26 cellular contexts compared by ENCODE assay signal in the genomic region with DNA sequence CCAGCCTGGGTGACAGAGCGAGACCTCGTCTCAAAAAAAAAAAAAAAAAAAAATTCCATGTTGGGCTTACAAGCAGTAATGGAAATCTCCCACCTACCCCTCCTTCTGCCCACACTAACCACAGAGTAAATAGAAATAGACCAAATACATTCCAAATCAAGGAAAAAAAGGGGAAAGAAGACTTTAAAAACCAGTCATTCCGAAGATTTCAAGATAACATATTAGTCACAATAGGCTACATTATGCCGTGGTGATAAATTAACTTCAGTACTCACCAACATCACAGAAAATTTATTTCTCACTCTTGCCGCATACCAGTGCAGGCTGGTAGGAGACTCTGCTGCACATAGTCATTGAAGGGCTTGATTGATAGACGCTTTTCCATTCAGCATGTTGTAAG. TPM values are rescaled to one million over a fixed set of nuclear protein-coding genes. Genes with fewer than 3 reads are reported as not detected.
DNase-seq lines count a peak whose midpoint lies in the region; ATAC-seq lines count a peak whose summit lies in the region.
"Had no signal": no experiment of that assay in that cellular context is flagged by ENCODE, and none has a peak within 500 bp of the region (broad histone marks: within the 10 kb centered on the region; RNA-seq: fewer than 3 reads in every experiment).

No MANE protein-coding gene starts in this region.

- peaks cover 9% of the 10 kb centered on the region for H3K4me1 ChIP-seq in SJSA1 (replicated peaks)
- H3K4me1 ChIP-seq: left ventricle myocardium inferior, right atrium auricular region had no signal

- ATAC-seq in activated T-cell treated with anti-CD3 and anti-CD28 coated beads, Interleukin-2, amount 50 U/mL, for 72 hours (replicated peaks in 1 of 2): no peak
- ATAC-seq: HCT116; natural killer cell treated with Interleukin-12 subunit alpha and Interleukin-12 subunit beta and Interleukin-15 and Interleukin-18, amount 100 ng/mL, for 72 hours had no signal

- no peaks in the 10 kb centered on the region for H3K36me3 ChIP-seq in SJSA1
- H3K36me3 ChIP-seq: BLaER1, left ventricle myocardium inferior, ovary, right atrium auricular region had no signal

- no peaks in the 10 kb centered on the region for H3K27me3 ChIP-seq in SJSA1 (replicated peaks)
- H3K27me3 ChIP-seq: BLaER1, dorsolateral prefrontal cortex, ovary, right atrium auricular region had no signal

- H3K4me1 Mint-ChIP-seq in activated T-cell treated with anti-CD3 and anti-CD28 coated beads, Interleukin-2, amount 50 U/mL, for 72 hours (ENCODE audit: low read depth): no peaks in the 10 kb centered on the region
- H3K4me1 Mint-ChIP-seq: activated naive CD4-positive, alpha-beta T cell treated with anti-CD3 and anti-CD28 coated beads, Interleukin-2, amount 10 ng/mL, durations not matched to agents 7 days and 5 days; central memory CD8-positive, alpha-beta T cell had no signal

- H3K9me3 ChIP-seq in SJSA1 (replicated peaks): peaks cover 12% of the 10 kb centered on the region
- H3K9me3 ChIP-seq: ovary had no signal

- peaks cover 2% of the 10 kb centered on the region in 2 donors for H3K9me3 Mint-ChIP-seq in activated T-cell treated with anti-CD3 and anti-CD28 coated beads, Interleukin-2, amount 50 U/mL, for 72 hours
- H3K9me3 Mint-ChIP-seq: central memory CD8-positive, alpha-beta T cell; natural killer cell treated with Interleukin-12 subunit alpha and Interleukin-12 subunit beta and Interleukin-15 and Interleukin-18, amount 100 ng/mL, for 72 hours had no signal

- peaks cover 2 to 5% of the 10 kb centered on the region in 2 donors for H3K36me3 Mint-ChIP-seq in activated T-cell treated with anti-CD3 and anti-CD28 coated beads, Interleukin-2, amount 50 U/mL, for 72 hours (ENCODE audit: insufficient read depth in 2 of 2)
- H3K36me3 Mint-ChIP-seq: activated naive CD4-positive, alpha-beta T cell treated with anti-CD3 and anti-CD28 coated beads, Interleukin-2, amount 10 ng/mL, durations not matched to agents 7 days and 5 days; natural killer cell treated with Interleukin-12 subunit alpha and Interleukin-12 subunit beta and Interleukin-15 and Interleukin-18, amount 100 ng/mL, for 72 hours had no signal

- no peak overlapping the region for H3K4me3 Mint-ChIP-seq in activated T-cell treated with anti-CD3 and anti-CD28 coated beads, Interleukin-2, amount 50 U/mL, for 72 hours
- H3K4me3 Mint-ChIP-seq: activated naive CD4-positive, alpha-beta T cell treated with anti-CD3 and anti-CD28 coated beads, Interleukin-2, amount 10 ng/mL, durations not matched to agents 7 days and 5 days; central memory CD8-positive, alpha-beta T cell; natural killer cell treated with Interleukin-12 subunit alpha and Interleukin-12 subunit beta and Interleukin-15 and Interleukin-18, amount 100 ng/mL, for 72 hours had no signal

- no peaks in the 10 kb centered on the region for H3K27me3 Mint-ChIP-seq in activated T-cell treated with anti-CD3 and anti-CD28 coated beads, Interleukin-2, amount 50 U/mL, for 72 hours (ENCODE audit: low read depth)
- H3K27me3 Mint-ChIP-seq: central memory CD8-positive, alpha-beta T cell had no signal

- H3K27ac ChIP-seq in SJSA1: 0 out of 2 replicates have a peak overlapping the region, but pooled peaks have one; percentile 7
- H3K27ac ChIP-seq in epithelial cell of prostate: peak overlapping the region; percentile 1
- H3K27ac ChIP-seq: BLaER1, dorsolateral prefrontal cortex, HL-60, left ventricle myocardium inferior, ovary, right atrium auricular region had no signal

- no peak overlapping the region for H3K27ac Mint-ChIP-seq in activated T-cell treated with anti-CD3 and anti-CD28 coated beads, Interleukin-2, amount 50 U/mL, for 72 hours
- H3K27ac Mint-ChIP-seq: activated naive CD4-positive, alpha-beta T cell treated with anti-CD3 and anti-CD28 coated beads, Interleukin-2, amount 10 ng/mL, durations not matched to agents 7 days and 5 days; natural killer cell treated with Interleukin-12 subunit alpha and Interleukin-12 subunit beta and Interleukin-15 and Interleukin-18, amount 100 ng/mL, for 72 hours had no signal

- H3K4me3 ChIP-seq in SJSA1: no peak overlapping the region
- H3K4me3 ChIP-seq: BLaER1, dorsolateral prefrontal cortex, left ventricle myocardium inferior, ovary, right atrium auricular region had no signal

- peak; percentile 73 for DNase-seq in A172 (ENCODE audit: low spot score)
- peak; percentile 40 for DNase-seq in GM03348 (ENCODE audit: low spot score)
- peak; percentile 52 to 87 for DNase-seq in SJSA1 (ENCODE audit: low read depth in 1 of 2, low spot score in 2 of 2)
- no peak for DNase-seq in epithelial cell of prostate (ENCODE audit: low read depth, low spot score)
- no peak for DNase-seq in activated T-cell treated with anti-CD3 and anti-CD28 coated beads, Interleukin-2, amount 50 U/mL, for 72 hours
- no peak for DNase-seq in NCI-H1436 (lab: John Stamatoyannopoulos, UW)
- no peak for DNase-seq in SK-N-DZ (ENCODE audit: low spot score)
- no peak for DNase-seq in activated CD4-positive, alpha-beta T cell treated with anti-CD3 and anti-CD28 coated beads, Interleukin-2, amount 50 U/mL, for 48 hours
- DNase-seq: activated CD4-positive, alpha-beta T cell treated with anti-CD3 and anti-CD28 coated beads for 4 hours; activated naive CD4-positive, alpha-beta T cell treated with anti-CD3 and anti-CD28 coated beads, Interleukin-2, amount 10 ng/mL, durations not matched to agents 7 days and 5 days; DMS79 treated with DMSO at 0.1 percent for 48 hours; dorsolateral prefrontal cortex; IMR-90; left ventricle myocardium inferior; NCI-H1105; NCI-H446 treated with DMSO at 0.1 percent for 48 hours; ovary; SIG-M5; stimulated activated CD4-positive, alpha-beta T cell treated with anti-CD3 and anti-CD28 coated beads, Interleukin-4, amount 100 ng/mL, for 4 hours; stimulated activated naive CD4-positive, alpha-beta T cell had no signal

RNA-seq across cellular contexts. Expression of a gene that starts 15.5 kb away (rescaled TPM):
- 1.9 and 2.6 TPM in 2 replicates for total RNA-seq in A172 (2014; rRNA removed; shearing (Covaris generic))
- 5.9 and 8.0 TPM in 2 replicates for total RNA-seq in SJSA1 (2014; rRNA removed; shearing (Covaris generic))
- total RNA-seq in activated T-cell treated with anti-CD3 and anti-CD28 coated beads, Interleukin-2, amount 50 U/mL, for 72 hours: 100 to 1,000 TPM; 102 to 110 TPM
- 2.1 and 2.5 TPM in 2 replicates for polyA plus RNA-seq in SK-N-DZ (2014; cell fraction: cytosol; rRNA removed)
- polyA plus RNA-seq in SK-N-DZ (2014; cell fraction: nucleus; rRNA removed): 1.8 and 4.9 TPM in 2 replicates

Comparison
In these comparisons a context has a peak if more than half of its experiments do, and no peak if none do; other contexts are left out.
1. DNase-seq: peak in A172 (single experiment), GM03348 (single experiment) and SJSA1 (2 of 2); none in epithelial cell of prostate (single experiment), activated T-cell treated with anti-CD3 and anti-CD28 coated beads, Interleukin-2, amount 50 U/mL, for 72 hours (0 of 2), NCI-H1436 (single experiment), SK-N-DZ (single experiment) and activated CD4-positive, alpha-beta T cell treated with anti-CD3 and anti-CD28 coated beads, Interleukin-2, amount 50 U/mL, for 48 hours (0 of 2).
2. RNA of a gene that starts 15.5 kb away (total RNA-seq): 102 to 110 TPM in activated T-cell treated with anti-CD3 and anti-CD28 coated beads, Interleukin-2, amount 50 U/mL, for 72 hours; 5.9 to 8.0 TPM in SJSA1 and 1.9 to 2.6 TPM in A172; every median in the first group is over 10 times any median in the second.